26 cellular contexts compared by ENCODE assay signal in the genomic region with DNA sequence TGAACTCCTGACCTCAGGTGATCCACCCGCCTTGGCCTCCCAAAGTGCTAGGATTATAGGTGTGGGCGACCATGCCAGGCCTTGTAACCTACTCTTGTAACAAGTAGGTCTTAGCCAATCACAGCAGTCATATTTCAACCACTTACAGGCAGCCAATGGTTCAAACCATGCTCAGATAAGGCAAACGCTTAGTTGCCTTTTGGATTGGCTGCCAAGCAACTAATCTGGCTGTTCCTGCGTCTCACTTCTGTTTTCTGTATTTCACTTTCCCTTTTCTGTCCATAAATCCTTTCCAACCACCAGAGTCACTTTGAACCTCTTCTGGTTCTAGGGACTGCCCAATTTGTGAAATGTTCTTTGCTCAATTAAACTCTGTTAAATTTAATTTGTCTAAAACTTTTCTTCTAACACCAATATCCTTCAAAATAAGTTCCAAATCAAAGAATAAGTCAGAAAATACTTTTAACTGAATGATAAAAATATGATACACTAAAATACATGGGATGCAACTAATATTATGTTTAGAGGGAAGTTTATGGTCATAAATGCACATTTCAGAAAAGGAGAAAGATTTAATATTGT. TPM values are rescaled to one million over a fixed set of nuclear protein-coding genes. Genes with fewer than 3 reads are reported as not detected.
"Had no signal": no experiment of that assay in that cellular context is flagged by ENCODE, and none has a peak within 500 bp of the region (broad histone marks: within the 10 kb centered on the region; RNA-seq: fewer than 3 reads in every experiment).

No MANE protein-coding gene starts in this region.

- FAIRE-seq: TTC549 had no signal

- H3K4me1 ChIP-seq: breast epithelium, colonic mucosa, esophagus muscularis mucosa, gastroesophageal sphincter, prostate gland had no signal

- ATAC-seq: activated CD4-positive, alpha-beta T cell treated with anti-CD3 and anti-CD28 coated beads for 36 hours; activated T-helper 17 cell treated with anti-CD3 and anti-CD28 coated beads, Interleukin-2, amount 50 U/mL, for 72 hours; gastroesophageal sphincter; left cardiac atrium; natural killer cell had no signal

- H3K36me3 ChIP-seq: breast epithelium, colonic mucosa, esophagus muscularis mucosa, gastroesophageal sphincter, prostate gland, thoracic aorta, upper lobe of left lung had no signal

- H3K9me3 ChIP-seq: colonic mucosa, prostate gland, thoracic aorta had no signal

- H3K27ac ChIP-seq: breast epithelium, colonic mucosa, esophagus muscularis mucosa, gastroesophageal sphincter, prostate gland, thoracic aorta, upper lobe of left lung had no signal

- H3K27me3 ChIP-seq: breast epithelium, colonic mucosa, upper lobe of left lung had no signal

- DNase-seq: activated B cell treated with CpG ODN at 0.5 μM for 24 hours; activated CD4-positive, alpha-beta T cell treated with anti-CD3 and anti-CD28 coated beads for 36 hours; activated CD4-positive, alpha-beta T cell treated with anti-CD3 and anti-CD28 coated beads, Interleukin-2, amount 50 U/mL, for 4 hours; activated CD8-positive, alpha-beta memory T cell treated with anti-CD3 and anti-CD28 coated beads for 24 hours; activated CD8-positive, alpha-beta memory T cell treated with anti-CD3 and anti-CD28 coated beads, Interleukin-2, amount 50 U/mL, for 4 hours; activated naive CD4-positive, alpha-beta T cell treated with Interleukin-2 at 50 U/mL for 16 hours; activated naive CD8-positive, alpha-beta T cell treated with anti-CD3 and anti-CD28 coated beads for 36 hours; activated T-cell treated with anti-CD3 and anti-CD28 coated beads, Interleukin-2, amount 50 U/mL, for 24 hours; amniotic stem cell; colonic mucosa; head of caudate nucleus; islet precursor cell; left cardiac atrium; midbrain; natural killer cell; stimulated activated CD4-positive, alpha-beta T cell treated with anti-CD3 and anti-CD28 coated beads, Interleukin-4, amount 100 ng/mL, for 1 hour; stimulated activated naive CD4-positive, alpha-beta T cell treated with Interleukin-2 at 50 U/mL for 16 hours; upper lobe of left lung had no signal

- H3K4me3 ChIP-seq: breast epithelium, colonic mucosa, esophagus muscularis mucosa, gastroesophageal sphincter, prostate gland, thoracic aorta, upper lobe of left lung had no signal

RNA-seq across cellular contexts. Expression of gene PRF1, which starts 19.0 kb away (rescaled TPM):
- total RNA-seq: osteocyte had no signal

RNA-seq across cellular contexts. Expression of gene ADAMTS14, which starts 50.7 kb away (rescaled TPM):
- total RNA-seq: activated CD4-positive, alpha-beta T cell treated with anti-CD3 and anti-CD28 coated beads for 36 hours had no signal
